9 cellular contexts compared by ENCODE assay signal in genomic region chr12:76083246-76083735, GRCh38. TPM values are rescaled to one million over a fixed set of nuclear protein-coding genes. Genes with fewer than 3 reads are reported as not detected.
A peak's percentile ranks its signal among the peaks of the same experiment; 100 is the strongest.
DNase-seq lines count a peak whose midpoint lies in the region; ATAC-seq and TF ChIP-seq lines count a peak whose summit lies in the region.
"Had no signal": no experiment of that assay in that cellular context is flagged by ENCODE, and none has a peak within 500 bp of the region (broad histone marks: within the 10 kb centered on the region; RNA-seq: fewer than 3 reads in every experiment).

No MANE protein-coding gene starts in this region.

- H3K14ac ChIP-seq in mesenchymal stem cell (ENCODE audit: low read length in 2 of 2), result no peak overlapping the region

- no peak overlapping the region for H4K91ac ChIP-seq in mesenchymal stem cell (ENCODE audit: low read length)

- WGBS in heart left ventricle, 4 donors, result 3 to 6% (median 5%) methylated on average over 11 of the region's 11 CpGs
- 16 to 19% methylated on average over 11 of the region's 11 CpGs for WGBS in body of pancreas, 2 donors
- WGBS in mesenchymal stem cell, result 4% methylated on average over 11 of the region's 11 CpGs
- 7% methylated on average over 11 of the region's 11 CpGs for WGBS in urinary bladder

- no peak overlapping the region for H3K18ac ChIP-seq in mesenchymal stem cell (ENCODE audit: low read depth in 1 of 2, low read length in 2 of 2)

- no peak overlapping the region for H2BK12ac ChIP-seq in mesenchymal stem cell (ENCODE audit: low read length in 2 of 2)

- peak overlapping the region in 11 of 12 donors; percentile 95 to 100 (median 99) for H3K27ac ChIP-seq in heart left ventricle
- peak overlapping the region in 3 of 4 donors; percentile 97 to 98 (median 98) for H3K27ac ChIP-seq in body of pancreas
- peak overlapping the region; percentile 82 for H3K27ac ChIP-seq in mesenchymal stem cell (ENCODE audit: low read length, poor library complexity, severe bottlenecking)
- peak overlapping the region; percentile 99 for H3K27ac ChIP-seq in urinary bladder (ENCODE audit: low read depth)

- H3K9me3 ChIP-seq in heart left ventricle (peaks cover 0 to 14% (median 5%) of the 10 kb centered on the region in 12 donors), body of pancreas (no peaks in the 10 kb centered on the region), mesenchymal stem cell (ENCODE audit: control insufficient read depth, low read length) (peaks cover 15% of the 10 kb centered on the region)

- ATAC-seq in heart left ventricle, result no peak
- no peak for ATAC-seq in left ventricle myocardium superior
- no peak for ATAC-seq in body of pancreas
- no peak for ATAC-seq in HG03108 (IDR thresholded peaks at IDR 0.05; ENCODE audit: unreplicated experiment)

- H2BK5ac ChIP-seq in mesenchymal stem cell (ENCODE audit: low read depth, low read length, poor library complexity, severe bottlenecking), result no peak overlapping the region

- H3K4me1 ChIP-seq in heart left ventricle, result peaks cover 0 to 49% (median 28%) of the 10 kb centered on the region in 12 donors
- H3K4me1 ChIP-seq in body of pancreas, result peaks cover 27% of the 10 kb centered on the region
- H3K4me1 ChIP-seq in mesenchymal stem cell (ENCODE audit: control insufficient read depth, insufficient read depth, low read depth, low read length), result peaks cover 3% of the 10 kb centered on the region
- no peaks in the 10 kb centered on the region for H3K4me1 ChIP-seq in urinary bladder (ENCODE audit: insufficient read depth)

- no peak overlapping the region for H3K23ac ChIP-seq in mesenchymal stem cell (ENCODE audit: low read length in 2 of 2)

- no peak overlapping the region for H2AFZ ChIP-seq in mesenchymal stem cell (ENCODE audit: low read depth, low read length)

- no peak overlapping the region for H4K8ac ChIP-seq in mesenchymal stem cell (ENCODE audit: low read length)

- H3K27me3 ChIP-seq in heart left ventricle, result no peaks in the 10 kb centered on the region
- no peaks in the 10 kb centered on the region for H3K27me3 ChIP-seq in body of pancreas
- H3K27me3 ChIP-seq in mesenchymal stem cell (ENCODE audit: control insufficient read depth in 1 of 2, insufficient read depth in 1 of 2, low read length in 2 of 2), result no peaks in the 10 kb centered on the region

- no peak overlapping the region for H2AK5ac ChIP-seq in mesenchymal stem cell (ENCODE audit: low read length, severe bottlenecking)

- intact Hi-C loops in heart left ventricle (cut with DNase I) (loop anchor here (5.0 to 10.0 kb wide), 8 partner anchors 46 to 688 kb away; partner anchors contain the start of genes BBS10 (in 7 of the 10), GLIPR1L2 (in 2 of the 10) and OSBPL8 (in 2 of the 10)), left ventricle myocardium superior (cut with micrococcal nuclease) (loop anchor here (10.0 kb wide), 1 partner anchor 262 kb away; the partner anchor contains the start of gene BBS10), body of pancreas (cut with DNase I) (no loop called here)

- no peak overlapping the region for H2BK120ac ChIP-seq in mesenchymal stem cell (ENCODE audit: low read depth, low read length)

- TF ChIP-seq POLR2A in heart left ventricle (IDR thresholded peaks at IDR 0.05) (no peak), body of pancreas (IDR thresholded peaks at IDR 0.05) (no peak)

- no peak overlapping the region for H3K4ac ChIP-seq in mesenchymal stem cell (ENCODE audit: low read depth in 1 of 2, low read length in 2 of 2)

- H3K4me2 ChIP-seq in mesenchymal stem cell (ENCODE audit: low read length, poor library complexity, severe bottlenecking), result peak overlapping the region; percentile 80

- H3K9ac ChIP-seq in mesenchymal stem cell (ENCODE audit: low read length), result peak overlapping the region; percentile 99

- H3K4me3 ChIP-seq in heart left ventricle, result peak overlapping the region; percentile 76 to 97 (median 90)
- peak overlapping the region in 1 of 2 donors; percentile 72 for H3K4me3 ChIP-seq in body of pancreas
- peak overlapping the region; percentile 84 to 96 for H3K4me3 ChIP-seq in mesenchymal stem cell (ENCODE audit: insufficient read depth in 1 of 2, low read depth in 1 of 2, low read length in 2 of 2)
- H3K4me3 ChIP-seq in urinary bladder (ENCODE audit: low read depth, low read length), result peak overlapping the region; percentile 85

- no peak for DNase-seq in heart left ventricle
- no peak for DNase-seq in left ventricle myocardium superior
- DNase-seq in body of pancreas, result no peak
- DNase-seq in mesenchymal stem cell, result no peak
- no peak for DNase-seq in NCI-H524 treated with DMSO at 0.1 percent for 48 hours (lab: John Stamatoyannopoulos, UW)
- no peak for DNase-seq in NCI-H1417 (lab: John Stamatoyannopoulos, UW)
- DNase-seq: NCI-H187 treated with DMSO at 0.1 percent for 48 hours had no signal

- TF ChIP-seq CTCF in heart left ventricle (IDR thresholded peaks at IDR 0.05) (no peak), body of pancreas (IDR thresholded peaks at IDR 0.05) (no peak)

- no peaks in the 10 kb centered on the region for H3K79me1 ChIP-seq in mesenchymal stem cell (replicated peaks; ENCODE audit: low read length, poor library complexity, severe bottlenecking)

- H3K36me3 ChIP-seq in heart left ventricle (peaks cover 0 to 4% (median 0%) of the 10 kb centered on the region in 9 donors), body of pancreas (replicated peaks in 1 of 2; ENCODE audit: insufficient read depth in 1 of 2, low read depth in 2 of 2) (no peaks in the 10 kb centered on the region), mesenchymal stem cell (ENCODE audit: control insufficient read depth in 1 of 2, insufficient read depth in 2 of 2, low read depth in 1 of 2, low read length in 2 of 2) (peaks cover 7 to 25% of the 10 kb centered on the region in 2 experiments), urinary bladder (ENCODE audit: insufficient read depth) (no peaks in the 10 kb centered on the region)

- H2BK15ac ChIP-seq in mesenchymal stem cell (ENCODE audit: low read depth, poor library complexity, severe bottlenecking), result no peak overlapping the region

RNA-seq across cellular contexts. Expression of gene NAP1L1, which starts 1.2 kb away (rescaled TPM):
- total RNA-seq in heart left ventricle (100 to 1,000 TPM; 191 to 359 (median 247) TPM), left ventricle myocardium superior (316 TPM), body of pancreas (100 to 1,000 TPM; 151 to 275 TPM), urinary bladder (358 TPM)
- polyA plus RNA-seq in heart left ventricle (100 to 1,000 TPM; 175 to 254 TPM), urinary bladder (334 TPM)
- 781 TPM for polyA plus RNA-seq in mesenchymal stem cell (2013, experiment 1 of 2)
- 820 TPM for polyA plus RNA-seq in mesenchymal stem cell (2013, experiment 2 of 2)

RNA-seq across cellular contexts. Expression of gene PHLDA1, which starts 51.7 kb away (rescaled TPM):
- total RNA-seq in heart left ventricle, result 10 to 100 TPM in 4 of 9 donors, 1 to 10 TPM in 5; 4.2 to 44.4 (median 8.3) TPM
- 1 to 10 TPM; 3.0 to 5.5 TPM for polyA plus RNA-seq in heart left ventricle
- 2.5 TPM for total RNA-seq in left ventricle myocardium superior
- 10 to 100 TPM; 11.9 to 22.4 TPM for total RNA-seq in body of pancreas
- 90.2 TPM for polyA plus RNA-seq in mesenchymal stem cell (2013, experiment 1 of 2)
- polyA plus RNA-seq in mesenchymal stem cell (2013, experiment 2 of 2), result 90.9 TPM
- 26.4 TPM for total RNA-seq in urinary bladder
- 9.8 TPM for polyA plus RNA-seq in urinary bladder
